9 cellular contexts compared by ENCODE assay signal in genomic region chr19:58399903-58400637, GRCh38. TPM values are rescaled to one million over a fixed set of nuclear protein-coding genes. Genes with fewer than 3 reads are reported as not detected.
DNase-seq lines count a peak whose midpoint lies in the region; ATAC-seq and TF ChIP-seq lines count a peak whose summit lies in the region.
"Had no signal": no experiment of that assay in that cellular context is flagged by ENCODE, and none has a peak within 500 bp of the region (broad histone marks: within the 10 kb centered on the region; RNA-seq: fewer than 3 reads in every experiment).

No MANE protein-coding gene starts in this region.

- H3K9ac ChIP-seq in skeletal muscle satellite cell (ENCODE audit: low read depth, low read length): peak overlapping the region; percentile 75

- H3K27me3 ChIP-seq in PC-9 (ENCODE audit: insufficient read depth, low read depth): no peaks in the 10 kb centered on the region
- no peaks in the 10 kb centered on the region for H3K27me3 ChIP-seq in skeletal muscle satellite cell (ENCODE audit: control insufficient read depth, insufficient read depth, low read length)

- no peak for TF ChIP-seq CTCF in PC-9 (conservative IDR thresholded peaks at IDR 0.05)

- POLR2A ChIA-PET in PC-9 (lab: Charles Lee; ENCODE audit: unreplicated experiment): no interaction called here

- H3K36me3 ChIP-seq in PC-9 (ENCODE audit: low read depth) (no peaks in the 10 kb centered on the region), skeletal muscle satellite cell (ENCODE audit: insufficient read depth, low read length) (peaks cover 3% of the 10 kb centered on the region)

- intact Hi-C loops in PC-9 (cut with micrococcal nuclease; ENCODE audit: unreplicated experiment): loop anchor here (2.0 kb wide), 1 partner anchor 119 kb away; the partner anchor contains the start of gene ZBTB45

- no peaks in the 10 kb centered on the region for H3K9me3 ChIP-seq in PC-9 (ENCODE audit: insufficient read depth, low read depth)
- no peaks in the 10 kb centered on the region for H3K9me3 ChIP-seq in skeletal muscle satellite cell (replicated peaks; ENCODE audit: low read length)

- H3K4me1 ChIP-seq in PC-9 (replicated peaks; ENCODE audit: insufficient read depth) (peaks cover 14% of the 10 kb centered on the region), skeletal muscle satellite cell (ENCODE audit: control insufficient read depth, insufficient read depth, low read length) (peaks cover 17% of the 10 kb centered on the region)

- H4K20me1 ChIP-seq in PC-9 (ENCODE audit: insufficient read depth): no peaks in the 10 kb centered on the region

- H3K4me2 ChIP-seq in PC-9 (peak overlapping the region; percentile 57), skeletal muscle satellite cell (ENCODE audit: low read length) (peak overlapping the region; percentile 98)

- no peak overlapping the region for H2AFZ ChIP-seq in PC-9

- H3K4me3 ChIP-seq in PC-9 (no peak overlapping the region), skeletal muscle satellite cell (ENCODE audit: low read length) (peak overlapping the region; percentile 82)

- H3K27ac ChIP-seq in PC-9: no peak overlapping the region

- peaks cover 12% of the 10 kb centered on the region; the same call in 1 of the 2 replicates for H3K79me2 ChIP-seq in PC-9 (ENCODE audit: low read depth)

- no TSS peak for BruUV-seq in PC-9 (replicated peaks; lab: Mats Ljungman, UMichigan)

- H3K9me2 ChIP-seq in PC-9 (ENCODE audit: insufficient read depth): no peaks in the 10 kb centered on the region

- H3F3A ChIP-seq in PC-9 (ENCODE audit: insufficient read depth, low read depth): peaks cover 10% of the 10 kb centered on the region

- peak in 2 of 3 experiments; percentile 69 to 83 for DNase-seq in NCI-H1417 (lab: John Stamatoyannopoulos, UW)
- no peak for DNase-seq in NCI-H1417 treated with DMSO at 0.1 percent for 48 hours (lab: John Stamatoyannopoulos, UW)
- DNase-seq in PC-9: no peak
- peak; percentile 16 for DNase-seq in fibroblast of peridontal ligament (ENCODE audit: extremely low read depth)
- DNase-seq in stimulated activated naive CD4-positive, alpha-beta T cell treated with Interleukin-2 at 50 U/mL for 16 hours (lab: John Stamatoyannopoulos, UW): no peak
- DNase-seq in GOT3 (lab: John Stamatoyannopoulos, UW): no peak
- DNase-seq: ACHN had no signal

- ATAC-seq in GM18502 (IDR thresholded peaks at IDR 0.05; ENCODE audit: poor library complexity, unreplicated experiment): no peak

- CTCF ChIA-PET in PC-9 (lab: Charles Lee): no interaction called here

RNA-seq across cellular contexts. Expression of gene RNF225, which starts 4.6 kb away (rescaled TPM):
- 0.61 and 0.68 TPM in 2 replicates for total RNA-seq in PC-9 (2021)
- total RNA-seq in skeletal muscle satellite cell (2012; rRNA removed): 0.66 and 0.76 TPM in 2 replicates

RNA-seq across cellular contexts. Expression of gene ZNF584, which starts 8.4 kb away (rescaled TPM):
- total RNA-seq in PC-9 (2021): 13.5 and 18.8 TPM in 2 replicates
- total RNA-seq in skeletal muscle satellite cell (2012; rRNA removed): 15.5 and 26.6 TPM in 2 replicates

RNA-seq across cellular contexts. Expression of gene RPS5, which starts 13.0 kb away (rescaled TPM):
- total RNA-seq in PC-9 (2021): 941 and 961 TPM in 2 replicates
- 2,148 and 2,374 TPM in 2 replicates for total RNA-seq in skeletal muscle satellite cell (2012; rRNA removed)

RNA-seq across cellular contexts. Expression of gene ZNF837, which starts 19.2 kb away (rescaled TPM):
- total RNA-seq in PC-9 (2021): 3.3 and 4.1 TPM in 2 replicates
- 3.0 and 3.5 TPM in 2 replicates for total RNA-seq in skeletal muscle satellite cell (2012; rRNA removed)

RNA-seq across cellular contexts. Expression of gene ZNF497, which starts 37.5 kb away (rescaled TPM):
- 7.2 and 8.6 TPM in 2 replicates for total RNA-seq in PC-9 (2021)
- total RNA-seq in skeletal muscle satellite cell (2012; rRNA removed): 0.22 and 0.51 TPM in 2 replicates

Comparison
In these comparisons a context has a peak if more than half of its experiments do, and no peak if none do; other contexts are left out.
1. DNase-seq: peak in NCI-H1417 (2 of 3) and fibroblast of peridontal ligament (single experiment); none in NCI-H1417 treated with DMSO at 0.1 percent for 48 hours (single experiment), PC-9 (0 of 2), stimulated activated naive CD4-positive, alpha-beta T cell treated with Interleukin-2 at 50 U/mL for 16 hours (single experiment) and GOT3 (single experiment).